ENCODE assay signal across 26 cellular contexts in genomic region chr13:33756929-33757328, GRCh38.
"Had no signal": no experiment of that assay in that cellular context is flagged by ENCODE, and none has a peak within 500 bp of the region (broad histone marks: within the 10 kb centered on the region; RNA-seq: fewer than 3 reads in every experiment).

No MANE protein-coding gene starts in this region.

- H3K9me3 ChIP-seq: gastrocnemius medialis, heart left ventricle, left lung, right lobe of liver, thoracic aorta, tibial nerve, upper lobe of right lung, uterus had no signal

- H3K36me3 ChIP-seq: gastrocnemius medialis, heart left ventricle, left lung, neural progenitor cell, right lobe of liver, thoracic aorta, tibial nerve, upper lobe of right lung, uterus had no signal

- H3K9me3 Mint-ChIP-seq: naive thymus-derived CD4-positive, alpha-beta T cell; nephron; stimulated activated naive B cell treated with anti-CD40 and anti-IgM and Interleukin-4, amounts not matched to agents 10 μg/mL and 1 μg/mL and 100 μg/mL, for 72 hours; stimulated activated naive CD8-positive, alpha-beta T cell treated with anti-CD3 and anti-CD28 coated beads, Interleukin-15, Interleukin-2, amounts not matched to agents 100 ng/mL and 50 ng/mL, for 24 hours had no signal

- DNase-seq: dorsolateral prefrontal cortex; effector CD4-positive, alpha-beta T cell; foreskin fibroblast; gastrocnemius medialis; heart left ventricle; hippocampal formation; left cardiac atrium; left lung; mesenchymal stem cell; midbrain; naive thymus-derived CD4-positive, alpha-beta T cell; right lobe of liver; small intestine; stimulated activated CD4-positive, alpha-beta T cell treated with anti-CD3 and anti-CD28 coated beads, Interleukin-15, amount 100 ng/mL, for 24 hours; stimulated activated CD4-positive, alpha-beta T cell treated with anti-CD3 and anti-CD28 coated beads, Interleukin-2, amount 100 ng/mL, for 48 hours; stimulated activated naive B cell treated with anti-CD40 and anti-IgM and Interleukin-4, amounts not matched to agents 10 μg/mL and 1 μg/mL and 100 μg/mL, for 72 hours; upper lobe of right lung; uterus had no signal

- H3K4me3 Mint-ChIP-seq: naive thymus-derived CD4-positive, alpha-beta T cell; nephron; neural progenitor cell; stimulated activated naive CD8-positive, alpha-beta T cell treated with anti-CD3 and anti-CD28 coated beads, Interleukin-15, Interleukin-2, amounts not matched to agents 100 ng/mL and 50 ng/mL, for 24 hours had no signal

- H3K79me2 ChIP-seq: parathyroid adenoma had no signal

- H3K4me1 ChIP-seq: gastrocnemius medialis, left lung, neural progenitor cell, parathyroid adenoma, right lobe of liver, tibial nerve, upper lobe of right lung, uterus had no signal

- H3K27ac Mint-ChIP-seq: naive thymus-derived CD4-positive, alpha-beta T cell; nephron; neural progenitor cell; progenitor cell of endocrine pancreas; stimulated activated naive B cell treated with anti-CD40 and anti-IgM and Interleukin-4, amounts not matched to agents 10 μg/mL and 1 μg/mL and 100 μg/mL, for 72 hours; stimulated activated naive CD8-positive, alpha-beta T cell treated with anti-CD3 and anti-CD28 coated beads, Interleukin-15, Interleukin-2, amounts not matched to agents 100 ng/mL and 50 ng/mL, for 24 hours had no signal

- H3K9ac ChIP-seq: neural progenitor cell, parathyroid adenoma had no signal

- H3K4me3 ChIP-seq: dorsolateral prefrontal cortex, gastrocnemius medialis, heart left ventricle, left lung, neural progenitor cell, right lobe of liver, thoracic aorta, tibial nerve, upper lobe of right lung, uterus had no signal

- H3K27ac ChIP-seq: gastrocnemius medialis, heart left ventricle, left lung, neural progenitor cell, parathyroid adenoma, right lobe of liver, thoracic aorta, tibial nerve, upper lobe of right lung, uterus had no signal

- H3K27me3 ChIP-seq: dorsolateral prefrontal cortex, gastrocnemius medialis, heart left ventricle, left lung, neural progenitor cell, right lobe of liver, tibial nerve, upper lobe of right lung, uterus had no signal

- ATAC-seq: gastrocnemius medialis; heart left ventricle; left cardiac atrium; left lung; naive thymus-derived CD4-positive, alpha-beta T cell had no signal

- H3K4me2 ChIP-seq: neural progenitor cell had no signal

- H2AFZ ChIP-seq: neural progenitor cell, parathyroid adenoma had no signal

- FAIRE-seq: islet of Langerhans, small intestine had no signal

- H3K36me3 Mint-ChIP-seq: naive thymus-derived CD4-positive, alpha-beta T cell; neural progenitor cell; stimulated activated naive B cell treated with anti-CD40 and anti-IgM and Interleukin-4, amounts not matched to agents 10 μg/mL and 1 μg/mL and 100 μg/mL, for 72 hours had no signal

- H3K27me3 Mint-ChIP-seq: progenitor cell of endocrine pancreas had no signal
